ENCODE assay signal across 8 cellular contexts in the genomic region with DNA sequence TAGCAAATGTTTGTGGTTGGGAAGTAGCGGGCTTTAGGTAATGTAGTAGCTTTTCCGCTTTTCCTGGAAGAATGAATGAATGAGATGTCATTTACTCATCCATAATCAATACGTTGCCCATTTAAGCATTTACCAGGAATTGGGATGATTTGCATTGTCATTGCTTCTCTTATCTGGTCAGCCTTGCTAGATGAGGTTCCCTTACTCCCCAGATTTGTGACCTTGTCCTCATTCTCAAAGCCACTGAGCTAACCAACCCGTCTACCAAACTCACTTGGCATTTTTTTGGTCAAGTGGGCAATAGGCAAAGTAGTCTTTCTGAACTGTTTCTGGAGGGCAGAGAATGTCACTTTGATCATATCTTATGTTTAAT. TPM values are rescaled to one million over a fixed set of nuclear protein-coding genes. Genes with fewer than 3 reads are reported as not detected.
DNase-seq lines count a peak whose midpoint lies in the region; ATAC-seq and TF ChIP-seq lines count a peak whose summit lies in the region.

No MANE protein-coding gene starts in this region.

- H3K27ac Mint-ChIP-seq in T-cell, result peak overlapping the region; percentile 68 to 79

- no peaks in the 10 kb centered on the region for H3K9me3 Mint-ChIP-seq in T-cell

- CTCF ChIA-PET in T-cell (lab: Charles Lee), result interaction anchor here (0.6 to 1.0 kb wide), 3 partner anchors 87 to 642 kb away, joined by 3 to 7 read pairs (median 3); no protein-coding TSS in a partner anchor

- TF ChIP-seq CTCF in GM13976 (IDR thresholded peaks at IDR 0.05; ENCODE audit: borderline replicate concordance, control extremely low read depth, extremely low read depth, insufficient read depth, missing control alignments), result no peak
- TF ChIP-seq CTCF in fibroblast of the aortic adventitia (IDR thresholded peaks at IDR 0.05; ENCODE audit: insufficient read depth, low read length), result no peak

- peak overlapping the region; percentile 78 for H3K4me3 ChIP-seq in fibroblast of the aortic adventitia (ENCODE audit: low read depth, low read length)
- H3K4me3 ChIP-seq in skeletal muscle cell (ENCODE audit: low read depth, low read length), result peak overlapping the region; percentile 72

- POLR2A ChIA-PET in T-cell (lab: Charles Lee), result interaction anchor here (0.6 to 0.7 kb wide), 3 partner anchors 14 to 85 kb away, joined by 3 read pairs; partner anchors contain the start of gene INO80C (in 1 of the 2)

- in situ Hi-C loops in GM13976 (cut with MboI; ENCODE audit: low sequenced_read_pairs, unreplicated experiment), result no loop called here

- peaks cover 36 to 38% (median 36%) of the 10 kb centered on the region in 3 donors for H3K4me1 Mint-ChIP-seq in T-cell

- ATAC-seq in T-cell (replicated peaks in 1 of 4) (no peak), HG02938 (IDR thresholded peaks at IDR 0.05; ENCODE audit: unreplicated experiment) (no peak), HG02970 (IDR thresholded peaks at IDR 0.05; ENCODE audit: low FRiP score, unreplicated experiment) (no peak), left lobe of liver (no peak)

- H3K4me3 Mint-ChIP-seq in T-cell, result peak overlapping the region; percentile 76 to 80 (median 78)

- peak; percentile 19 for DNase-seq in GM13976 (ENCODE audit: low spot score)
- no peak for DNase-seq in T-cell
- DNase-seq in fibroblast of the aortic adventitia (ENCODE audit: low read depth), result no peak
- DNase-seq in skeletal muscle cell (ENCODE audit: low read depth), result no peak
- DNase-seq in activated CD8-positive, alpha-beta memory T cell treated with anti-CD3 and anti-CD28 coated beads, Interleukin-2, amount 50 U/mL, for 4 hours, result no peak
- no peak for DNase-seq in left lobe of liver (ENCODE audit: low spot score)

- peaks cover 2% of the 10 kb centered on the region for H3K36me3 Mint-ChIP-seq in T-cell

- peaks cover 3 to 5% of the 10 kb centered on the region in 2 donors for H3K27me3 Mint-ChIP-seq in T-cell

RNA-seq across cellular contexts. Expression of gene GALNT1, which starts 0.8 kb away (rescaled TPM):
- total RNA-seq in T-cell (10 to 100 TPM; 28.2 to 34.2 (median 30.0) TPM), fibroblast of the aortic adventitia (ENCODE audit: low replicate concordance) (46.9 and 49.0 TPM in 2 replicates), left lobe of liver (34.8 TPM)
